In the genomic region with DNA sequence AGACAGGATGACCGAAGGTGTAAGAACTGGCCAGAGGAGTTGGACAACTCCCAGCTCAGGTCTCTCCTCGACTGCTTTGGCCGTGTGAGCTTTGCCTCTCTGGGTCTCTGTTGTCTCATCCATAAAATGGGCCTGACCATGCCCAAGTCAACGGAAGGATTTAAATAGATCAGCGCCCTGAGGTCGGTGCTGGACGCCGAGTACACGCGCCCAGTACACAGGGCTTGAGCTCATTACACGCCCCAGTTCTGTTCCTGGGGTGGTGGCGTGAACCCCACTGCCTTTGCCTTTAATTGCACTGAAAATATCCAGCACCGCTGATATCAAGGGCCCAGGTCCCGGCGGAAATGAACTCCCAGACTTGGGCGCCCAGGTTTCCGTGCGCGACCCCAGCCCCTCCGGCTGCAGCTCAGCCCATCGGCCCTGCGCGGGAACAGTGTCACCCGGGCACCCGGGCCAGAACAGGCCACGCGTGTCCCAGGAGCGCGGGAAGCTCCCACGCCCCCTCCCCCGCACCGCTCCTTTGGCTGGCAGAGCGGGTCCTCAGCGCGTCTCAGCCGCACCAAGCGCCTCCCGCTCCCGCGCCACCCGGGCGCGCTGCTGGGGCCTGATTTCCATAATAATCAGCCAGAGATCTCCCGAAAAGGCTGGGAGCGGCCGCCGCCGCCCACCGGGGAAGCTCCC, we compare ENCODE assay signal across 1 cellular context.
TF ChIP-seq lines count a peak whose summit lies in the region.

No MANE protein-coding gene starts in this region.

TF ChIP-seq in liver, 16 proteins besides CTCF, POLR2A, EP300 and RAD21 (continued from another document):
- TF ChIP-seq, protein P1, sequence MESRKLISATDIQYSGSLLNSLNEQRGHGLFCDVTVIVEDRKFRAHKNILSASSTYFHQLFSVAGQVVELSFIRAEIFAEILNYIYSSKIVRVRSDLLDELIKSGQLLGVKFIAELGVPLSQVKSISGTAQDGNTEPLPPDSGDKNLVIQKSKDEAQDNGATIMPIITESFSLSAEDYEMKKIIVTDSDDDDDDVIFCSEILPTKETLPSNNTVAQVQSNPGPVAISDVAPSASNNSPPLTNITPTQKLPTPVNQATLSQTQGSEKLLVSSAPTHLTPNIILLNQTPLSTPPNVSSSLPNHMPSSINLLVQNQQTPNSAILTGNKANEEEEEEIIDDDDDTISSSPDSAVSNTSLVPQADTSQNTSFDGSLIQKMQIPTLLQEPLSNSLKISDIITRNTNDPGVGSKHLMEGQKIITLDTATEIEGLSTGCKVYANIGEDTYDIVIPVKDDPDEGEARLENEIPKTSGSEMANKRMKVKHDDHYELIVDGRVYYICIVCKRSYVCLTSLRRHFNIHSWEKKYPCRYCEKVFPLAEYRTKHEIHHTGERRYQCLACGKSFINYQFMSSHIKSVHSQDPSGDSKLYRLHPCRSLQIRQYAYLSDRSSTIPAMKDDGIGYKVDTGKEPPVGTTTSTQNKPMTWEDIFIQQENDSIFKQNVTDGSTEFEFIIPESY (IDR thresholded peaks at IDR 0.05) = no peak
- no peak for TF ChIP-seq YY1 (IDR thresholded peaks at IDR 0.05)
